Comparison of ENCODE assay signal across 9 cellular contexts in genomic region chr3:33144433-33144832, GRCh38. TPM values are rescaled to one million over a fixed set of nuclear protein-coding genes. Genes with fewer than 3 reads are reported as not detected.
DNase-seq lines count a peak whose midpoint lies in the region; ATAC-seq, FAIRE-seq and TF ChIP-seq lines count a peak whose summit lies in the region.
"Had no signal": no experiment of that assay in that cellular context is flagged by ENCODE, and none has a peak within 500 bp of the region (broad histone marks: within the 10 kb centered on the region; RNA-seq: fewer than 3 reads in every experiment).

No MANE protein-coding gene starts in this region.

- no peak overlapping the region for H3K9ac ChIP-seq in OCI-LY1 (ENCODE audit: low read length)

- H3K4me2 ChIP-seq in OCI-LY1 (ENCODE audit: low read length): no peak overlapping the region

- no peak for FAIRE-seq in bronchial epithelial cell (lab: Jason Lieb, UNC)

- H3F3A ChIP-seq in OCI-LY1 (ENCODE audit: insufficient read depth, low read length): no peaks in the 10 kb centered on the region

- H3K79me2 ChIP-seq in OCI-LY1 (ENCODE audit: insufficient read depth, low read length): no peaks in the 10 kb centered on the region

- ATAC-seq in HG02623 (IDR thresholded peaks at IDR 0.05; ENCODE audit: unreplicated experiment) (no peak), HG03460 (IDR thresholded peaks at IDR 0.05; ENCODE audit: unreplicated experiment) (no peak)

- H3K4me1 ChIP-seq in OCI-LY1 (ENCODE audit: insufficient read depth, low read length, severe bottlenecking): no peaks in the 10 kb centered on the region

- no peak for DNase-seq in bronchial epithelial cell (ENCODE audit: low read depth)
- DNase-seq in stimulated activated CD4-positive, alpha-beta T cell treated with anti-CD3 and anti-CD28 coated beads, Interleukin-12 subunit alpha, Interleukin-12 subunit beta, amount 100 ng/mL, for 48 hours (ENCODE audit: low read depth in 2 of 3, low spot score in 1 of 3): peak in 2 of 3 donors; percentile 2 to 8
- DNase-seq in occipital lobe (lab: John Stamatoyannopoulos, UW): no peak
- DNase-seq: activated naive CD8-positive, alpha-beta T cell treated with anti-CD3 and anti-CD28 coated beads, Interleukin-2, amount 10 ng/mL, durations not matched to agents 7 days and 5 days; NCI-H446 had no signal

- H3K36me3 ChIP-seq in OCI-LY1 (ENCODE audit: insufficient read depth, low read length): no peaks in the 10 kb centered on the region
- H3K36me3 ChIP-seq in bronchial epithelial cell (ENCODE audit: control insufficient read depth, insufficient read depth, low read length): peaks cover 2% of the 10 kb centered on the region

- peak; percentile 66 for TF ChIP-seq CTCF in GM12874 (IDR thresholded peaks at IDR 0.05; ENCODE audit: insufficient read depth, low read depth, low read length)
- peak; percentile 89 for TF ChIP-seq CTCF in OCI-LY1 (IDR thresholded peaks at IDR 0.05; ENCODE audit: low read length)
- peak; percentile 31 for TF ChIP-seq CTCF in bronchial epithelial cell (IDR thresholded peaks at IDR 0.05; ENCODE audit: insufficient read depth, low read length, severe bottlenecking)

- H3K27ac ChIP-seq in OCI-LY1 (ENCODE audit: low read depth, low read length, poor library complexity, severe bottlenecking): no peak overlapping the region

- H2AFZ ChIP-seq in OCI-LY1 (ENCODE audit: low read length): no peak overlapping the region

- no peaks in the 10 kb centered on the region for H4K20me1 ChIP-seq in OCI-LY1 (ENCODE audit: insufficient read depth, low read length)

- H3K9me2 ChIP-seq in OCI-LY1 (ENCODE audit: low read depth, low read length): no peaks in the 10 kb centered on the region

- no peaks in the 10 kb centered on the region for H3K9me3 ChIP-seq in OCI-LY1 (ENCODE audit: low read length)

- no peak overlapping the region for H3K4me3 ChIP-seq in OCI-LY1 (ENCODE audit: low read depth, low read length, poor library complexity, severe bottlenecking)
- no peak overlapping the region for H3K4me3 ChIP-seq in bronchial epithelial cell (ENCODE audit: low read depth, low read length)

- H3K27me3 ChIP-seq in OCI-LY1 (ENCODE audit: insufficient read depth, low read length): no peaks in the 10 kb centered on the region
- H3K27me3 ChIP-seq in bronchial epithelial cell (ENCODE audit: control insufficient read depth, insufficient read depth, low read length): no peaks in the 10 kb centered on the region

RNA-seq across cellular contexts. Expression of gene CRTAP, which starts 30.6 kb away (rescaled TPM):
- 114 and 155 TPM in 2 replicates for total RNA-seq in bronchial epithelial cell
- total RNA-seq in occipital lobe: 18.2 TPM

RNA-seq across cellular contexts. Expression of gene GLB1, which starts 47.5 kb away (rescaled TPM):
- total RNA-seq in bronchial epithelial cell (36.2 and 47.4 TPM in 2 replicates), occipital lobe (15.9 TPM)

RNA-seq across cellular contexts. Expression of gene TMPPE, which starts 47.5 kb away (rescaled TPM):
- total RNA-seq in bronchial epithelial cell (5.5 and 7.7 TPM in 2 replicates), occipital lobe (5.6 TPM)

Comparison
In these comparisons a context has a peak if more than half of its experiments do, and no peak if none do; other contexts are left out.
1. CTCF ChIP-seq: peak in every context shown above with its lines; median percentile 89 in OCI-LY1; 66 in GM12874; 31 in bronchial epithelial cell.
2. DNase-seq: peak in stimulated activated CD4-positive, alpha-beta T cell treated with anti-CD3 and anti-CD28 coated beads, Interleukin-12 subunit alpha, Interleukin-12 subunit beta, amount 100 ng/mL, for 48 hours (2 of 3); none in bronchial epithelial cell (single experiment) and occipital lobe (single experiment).